Comparison of ENCODE assay signal across 8 cellular contexts in the genomic region with DNA sequence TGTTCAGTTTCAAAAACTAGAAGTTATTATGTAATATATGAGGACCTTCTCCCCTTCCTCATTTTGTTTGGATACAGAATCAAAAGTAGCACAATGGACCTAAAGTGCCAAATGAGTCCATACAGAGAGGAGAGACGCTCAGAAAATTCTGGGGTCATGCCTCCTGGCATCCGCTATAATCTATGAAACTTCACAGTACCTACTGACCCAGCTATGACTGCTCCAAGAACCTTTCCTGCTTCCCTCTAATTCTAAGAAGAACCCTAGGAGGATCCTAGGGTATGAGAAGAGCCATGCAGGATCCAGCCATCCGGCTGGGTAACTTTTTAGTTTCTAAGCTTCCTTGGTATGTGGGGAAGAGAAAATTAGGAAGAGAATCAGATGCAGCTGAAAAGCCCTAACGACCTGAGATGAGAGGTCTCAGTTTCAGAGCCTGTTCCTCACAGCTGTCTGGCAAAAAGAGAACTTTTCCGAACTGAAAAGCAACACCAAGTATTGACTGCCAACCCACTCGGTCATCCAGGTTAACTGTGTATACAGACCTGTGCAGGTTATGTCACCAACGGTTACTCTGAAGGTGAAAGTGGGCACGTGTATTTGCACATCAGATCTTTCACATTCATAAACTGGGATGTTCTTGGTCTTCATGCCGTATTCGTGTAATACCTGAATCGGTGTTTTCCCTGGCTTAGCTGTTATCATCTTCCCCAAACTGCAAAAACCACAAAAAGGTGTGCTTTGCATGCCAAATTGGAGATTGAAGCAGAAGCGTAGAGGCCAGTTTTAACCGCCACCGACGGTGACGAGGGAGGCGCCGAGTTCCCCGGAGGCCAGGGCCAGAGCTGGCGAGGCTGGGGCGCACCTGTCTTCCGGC. TPM values are rescaled to one million over a fixed set of nuclear protein-coding genes. Genes with fewer than 3 reads are reported as not detected.
A peak's percentile ranks its signal among the peaks of the same experiment; 100 is the strongest.
DNase-seq lines count a peak whose midpoint lies in the region; ATAC-seq and TF ChIP-seq lines count a peak whose summit lies in the region.

No MANE protein-coding gene starts in this region.

- intact Hi-C loops in Panc1 (cut with micrococcal nuclease; ENCODE audit: unreplicated experiment): loop anchor here (2.0 kb wide), 1 partner anchor 29 kb away; a partner anchor contains a TSS

- DNase-seq in AG09309 (ENCODE audit: low read depth): no peak
- no peak for DNase-seq in Panc1 (ENCODE audit: low read depth, low spot score)
- peak; percentile 17 for DNase-seq in epithelial cell of esophagus (ENCODE audit: low read depth)
- no peak for DNase-seq in kidney tubule cell (ENCODE audit: low spot score)
- no peak for DNase-seq in NCI-H446 treated with DMSO at 0.1 percent for 48 hours (lab: John Stamatoyannopoulos, UW)

- peak overlapping the region; percentile 90 for H3K27ac ChIP-seq in Panc1 (ENCODE audit: low read length)

- no peaks in the 10 kb centered on the region for H3K9me3 ChIP-seq in Panc1 (ENCODE audit: control insufficient read depth, insufficient read depth, low read depth, low read length)
- H3K9me3 ChIP-seq in neuron (ENCODE audit: low read length): no peaks in the 10 kb centered on the region

- in situ Hi-C loops in Panc1 (cut with HindIII; ENCODE audit: low pct_unique_long_range_greater_than_20kb, low sequenced_read_pairs): no loop called here

- ATAC-seq in GM18511 (IDR thresholded peaks at IDR 0.05; ENCODE audit: unreplicated experiment) (peak; percentile 52), HG02943 (IDR thresholded peaks at IDR 0.05; ENCODE audit: low read depth, unreplicated experiment) (peak; percentile 52), Panc1 (no peak)

- no peak overlapping the region for H2AFZ ChIP-seq in neuron (ENCODE audit: low read depth, low read length)

- H3K27me3 ChIP-seq in Panc1 (ENCODE audit: control insufficient read depth, insufficient read depth, low read length): no peaks in the 10 kb centered on the region
- H3K27me3 ChIP-seq in neuron (ENCODE audit: insufficient read depth, low read length): no peaks in the 10 kb centered on the region

- peaks cover 9% of the 10 kb centered on the region; the same call in 1 of the 2 replicates for H3K4me1 ChIP-seq in Panc1 (ENCODE audit: control insufficient read depth, insufficient read depth, low read length)
- peaks cover 21% of the 10 kb centered on the region for H3K4me1 ChIP-seq in neuron (ENCODE audit: insufficient read depth, low read length)

- peaks cover 22% of the 10 kb centered on the region for H3K36me3 ChIP-seq in Panc1 (ENCODE audit: control insufficient read depth, insufficient read depth, low read length)
- peaks cover 45% of the 10 kb centered on the region for H3K36me3 ChIP-seq in neuron (ENCODE audit: insufficient read depth, low read length)

- POLR2A ChIA-PET in Panc1 (lab: Charles Lee): no interaction called here

- no TSS peak for BruUV-seq in Panc1 (replicated peaks; lab: Mats Ljungman, UMichigan)

- TF ChIP-seq CTCF in AG09309 (IDR thresholded peaks at IDR 0.05; ENCODE audit: control insufficient read depth, insufficient read depth, low read depth, low read length, missing control alignments) (no peak), Panc1 (IDR thresholded peaks at IDR 0.05) (no peak), epithelial cell of esophagus (IDR thresholded peaks at IDR 0.05; ENCODE audit: insufficient read depth, low read depth, low read length, missing control alignments) (no peak)

- H3K4me3 ChIP-seq in AG09309 (ENCODE audit: control insufficient read depth, low read depth, low read length) (peak overlapping the region; percentile 89), Panc1 (ENCODE audit: low read depth in 2 of 2, low read length in 2 of 2) (peak overlapping the region; percentile 88 to 95), epithelial cell of esophagus (ENCODE audit: low read length) (peak overlapping the region; percentile 73), neuron (ENCODE audit: low read length) (peak overlapping the region; percentile 66)

- CTCF ChIA-PET in Panc1 (lab: Charles Lee): interaction anchor here (0.6 to 0.7 kb wide), 2 partner anchors 14 to 109 kb away, joined by 3 read pairs; no protein-coding TSS in a partner anchor

RNA-seq across cellular contexts. Expression of a gene that starts 1.0 kb away (rescaled TPM):
- 59.4 TPM for total RNA-seq in Panc1 (2021; ENCODE audit: unreplicated experiment)
- polyA plus RNA-seq in Panc1 (2012; ENCODE audit: insufficient read length): 62.4 TPM

RNA-seq across cellular contexts. Expression of a gene that starts 1.2 kb away (rescaled TPM):
- total RNA-seq in Panc1 (2021; ENCODE audit: unreplicated experiment): 3.7 TPM
- polyA plus RNA-seq in Panc1 (2012; ENCODE audit: insufficient read length): 2.5 TPM

RNA-seq across cellular contexts. Expression of a gene that starts 28.5 kb away (rescaled TPM):
- 1.8 TPM for total RNA-seq in Panc1 (2021; ENCODE audit: unreplicated experiment)
- polyA plus RNA-seq in Panc1 (2012; ENCODE audit: insufficient read length): 2.6 TPM

RNA-seq across cellular contexts. Expression of a gene that starts 30.3 kb away (rescaled TPM):
- 30.5 TPM for total RNA-seq in Panc1 (2021; ENCODE audit: unreplicated experiment)
- polyA plus RNA-seq in Panc1 (2012; ENCODE audit: insufficient read length): 14.1 TPM
